ENCODE assay signal across 11 cellular contexts in the genomic region with DNA sequence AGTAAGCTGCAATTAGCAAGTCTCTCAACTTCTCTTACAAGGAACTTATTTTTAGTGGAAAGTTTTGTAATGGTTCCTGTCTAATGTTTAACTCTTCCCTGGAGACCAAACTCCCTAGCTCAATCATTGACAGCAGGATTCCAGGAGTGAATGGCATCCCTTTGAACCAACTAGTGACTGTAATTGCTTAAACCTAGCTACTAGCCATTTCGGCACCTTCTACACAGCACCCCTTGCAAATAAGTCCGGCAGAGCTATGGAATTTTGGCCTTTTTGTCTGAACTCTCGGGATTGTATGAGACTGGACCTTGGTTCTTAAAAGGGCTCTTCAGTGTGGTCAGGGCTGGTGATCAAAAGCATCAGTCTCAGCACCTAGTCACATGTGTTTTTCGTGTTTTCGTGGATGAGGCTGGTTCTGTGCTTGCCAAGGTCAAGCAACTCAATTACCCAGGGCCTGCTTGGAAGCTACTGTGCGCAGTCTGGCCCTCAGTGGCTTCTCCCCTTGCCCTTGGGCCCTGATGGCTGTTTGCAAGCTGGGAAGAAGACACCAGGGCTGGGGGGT.
DNase-seq lines count a peak whose midpoint lies in the region; ATAC-seq, FAIRE-seq and TF ChIP-seq lines count a peak whose summit lies in the region.
"Had no signal": no experiment of that assay in that cellular context is flagged by ENCODE, and none has a peak within 500 bp of the region (broad histone marks: within the 10 kb centered on the region; RNA-seq: fewer than 3 reads in every experiment).

No MANE protein-coding gene starts in this region.

- H3K4me2 ChIP-seq in mesendoderm (ENCODE audit: low read length) = no peak overlapping the region

- H3K27me3 ChIP-seq in A673 (replicated peaks; ENCODE audit: insufficient read depth, low read depth, low read length, poor library complexity) (no peaks in the 10 kb centered on the region), mesendoderm (ENCODE audit: insufficient read depth, low read length, poor library complexity) (no peaks in the 10 kb centered on the region)

- H3K4me1 ChIP-seq in A673 (ENCODE audit: insufficient read depth, low read length, poor library complexity, severe bottlenecking) (peaks cover 10% of the 10 kb centered on the region), mesendoderm (ENCODE audit: control insufficient read depth, low read depth, low read length) (peaks cover 3% of the 10 kb centered on the region)

- no peaks in the 10 kb centered on the region for H3K79me1 ChIP-seq in mesendoderm (ENCODE audit: low read length)

- H3K27me3 Mint-ChIP-seq in MCF 10A (ENCODE audit: insufficient read depth, unreplicated experiment) = no peaks in the 10 kb centered on the region

- H3K36me3 ChIP-seq in A673 (ENCODE audit: insufficient read depth, low read length, poor library complexity, severe bottlenecking) (no peaks in the 10 kb centered on the region), mesendoderm (ENCODE audit: control insufficient read depth, insufficient read depth, low read length) (no peaks in the 10 kb centered on the region)

- DNase-seq in A673 (ENCODE audit: low spot score) = peak; percentile 64
- peak; percentile 61 for DNase-seq in HK-2 (ENCODE audit: unreplicated experiment)
- DNase-seq in MCF 10A (ENCODE audit: unreplicated experiment) = no peak
- peak; percentile 72 for DNase-seq in mesendoderm
- DNase-seq in GM12892 (ENCODE audit: insufficient read length) = no peak
- DNase-seq in NCI-H524 treated with DMSO at 0.1 percent for 48 hours (lab: John Stamatoyannopoulos, UW) = no peak
- DNase-seq: activated T-cell treated with anti-CD3 and anti-CD28 coated beads, Interleukin-2, amount 50 U/mL, for 1 hour; C1 segment of cervical spinal cord; NCI-H1694 had no signal

- WGBS in mesendoderm (ENCODE audit: extremely low coverage, insufficient coverage, low lambda C conversion rate) = no CpG with 5 or more reads among the region's 6 CpGs

- BruUV-seq in A673 (replicated peaks; lab: Mats Ljungman, UMichigan) (no TSS peak), MCF 10A (replicated peaks; lab: Mats Ljungman, UMichigan) (no TSS peak)

- H2AK5ac ChIP-seq in mesendoderm (ENCODE audit: low read length) = no peak overlapping the region

- TF ChIP-seq CTCF in A673 (conservative IDR thresholded peaks at IDR 0.05; ENCODE audit: low read depth, low read length) = no peak
- TF ChIP-seq CTCF in MCF 10A (IDR thresholded peaks at IDR 0.05; ENCODE audit: unreplicated experiment) = no peak

- H4K8ac ChIP-seq in mesendoderm (ENCODE audit: low read depth, low read length) = no peak overlapping the region

- intact Hi-C loops in A673 (cut with micrococcal nuclease; ENCODE audit: unreplicated experiment) = no loop called here
- intact Hi-C loops in MCF 10A (cut with micrococcal nuclease) = no loop called here

- peak overlapping the region; percentile 78 for H2BK120ac ChIP-seq in mesendoderm (ENCODE audit: low read depth, low read length)

- peak overlapping the region; percentile 52 for H3K56ac ChIP-seq in mesendoderm (ENCODE audit: low read length)

- H3K27ac ChIP-seq in A673 (ENCODE audit: low read depth, low read length, poor library complexity, severe bottlenecking) (no peak overlapping the region), mesendoderm (ENCODE audit: low read depth, low read length) (peak overlapping the region; percentile 68)

- H3K27ac Mint-ChIP-seq in MCF 10A (ENCODE audit: low read depth, unreplicated experiment) = peak overlapping the region; percentile 93

- no peak overlapping the region for H2BK5ac ChIP-seq in mesendoderm (ENCODE audit: low read length)

- H3K9me3 ChIP-seq in A673 (ENCODE audit: low read depth, low read length, poor library complexity, severe bottlenecking) = no peaks in the 10 kb centered on the region

- no peak for TF ChIP-seq POLR2A in GM12892 (IDR thresholded peaks at IDR 0.05; ENCODE audit: low read depth, low read length)

- no peaks in the 10 kb centered on the region for H3K79me2 ChIP-seq in mesendoderm (ENCODE audit: control insufficient read depth, insufficient read depth, low read length)

- H3K36me3 Mint-ChIP-seq in MCF 10A (ENCODE audit: insufficient read depth, unreplicated experiment) = no peaks in the 10 kb centered on the region

- no peak overlapping the region for H4K5ac ChIP-seq in mesendoderm (ENCODE audit: low read length)

- no peak for FAIRE-seq in GM12892 (lab: Jason Lieb, UNC)

- H3K4me1 Mint-ChIP-seq in MCF 10A (ENCODE audit: insufficient read depth, unreplicated experiment) = peaks cover 33% of the 10 kb centered on the region

- H2BK15ac ChIP-seq in mesendoderm (replicated peaks; ENCODE audit: low read depth) = no peak overlapping the region

- H3K23ac ChIP-seq in mesendoderm (ENCODE audit: low read length) = no peak overlapping the region

- H3K9ac ChIP-seq in mesendoderm (ENCODE audit: low read length) = no peak overlapping the region

- no peak overlapping the region for H3K4ac ChIP-seq in mesendoderm (ENCODE audit: low read depth, low read length)

- no peak overlapping the region for H3K4me3 Mint-ChIP-seq in MCF 10A (ENCODE audit: unreplicated experiment)

- H3K4me3 ChIP-seq in A673 (ENCODE audit: low read depth, low read length, poor library complexity, severe bottlenecking) (no peak overlapping the region), mesendoderm (ENCODE audit: low read length) (no peak overlapping the region)

- H3K18ac ChIP-seq in mesendoderm (ENCODE audit: low read length) = no peak overlapping the region

- CTCF ChIA-PET in A673 (lab: Charles Lee) (no interaction called here), MCF 10A (lab: Yijun Ruan, JAX) (interaction anchor here (0.6 kb wide), 1 partner anchor 93 kb away, joined by 3 read pairs; no protein-coding TSS in a partner anchor)

- H3K9me3 Mint-ChIP-seq in MCF 10A (ENCODE audit: unreplicated experiment) = no peaks in the 10 kb centered on the region

- no peak for ATAC-seq in activated CD4-positive, CD25-positive, alpha-beta regulatory T cell treated with anti-CD3 and anti-CD28 coated beads, Interleukin-2, amount 50 U/mL, for 24 hours
- ATAC-seq in HG02973 (IDR thresholded peaks at IDR 0.05; ENCODE audit: unreplicated experiment) = no peak

- POLR2A ChIA-PET in A673 (lab: Charles Lee; ENCODE audit: low non-redundant PET) = no interaction called here
- POLR2A ChIA-PET in MCF 10A (lab: Yijun Ruan, JAX) = no interaction called here

Comparison
In these comparisons a context has a peak if more than half of its experiments do, and no peak if none do; other contexts are left out.
1. DNase-seq: peak in A673 (single experiment), HK-2 (single experiment) and mesendoderm (single experiment); none in MCF 10A (single experiment), GM12892 (single experiment) and NCI-H524 treated with DMSO at 0.1 percent for 48 hours (single experiment).